In the genomic region with DNA sequence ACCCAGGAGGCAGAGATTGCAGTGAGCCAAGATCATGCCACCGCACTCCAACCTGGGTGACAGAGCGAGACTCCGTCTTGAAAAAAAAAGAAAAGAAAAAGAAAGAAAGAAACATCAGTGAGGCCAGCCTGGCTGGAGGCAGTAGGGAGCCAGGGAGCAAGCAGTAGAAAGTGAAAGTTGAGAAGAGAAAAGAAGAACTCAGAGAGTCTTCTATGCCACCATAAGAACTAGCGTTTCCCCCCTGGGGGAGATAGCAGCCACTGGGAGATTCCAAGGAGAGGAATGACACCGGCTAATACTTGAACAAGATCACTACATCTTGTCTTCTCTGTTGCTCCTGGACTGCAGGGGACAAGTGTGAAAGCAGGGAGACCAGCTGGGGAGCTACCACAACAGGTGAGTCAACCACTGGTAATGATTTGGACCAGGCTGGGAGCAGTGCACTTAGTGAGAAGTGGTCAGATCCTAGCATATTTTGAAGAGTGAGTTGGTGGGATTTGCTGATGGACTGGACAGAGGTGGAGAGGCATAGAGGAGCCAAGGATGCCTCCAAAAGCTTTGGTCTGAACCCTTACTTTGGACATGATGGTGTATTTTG, we compare ENCODE assay signal across 14 cellular contexts. TPM values are rescaled to one million over a fixed set of nuclear protein-coding genes. Genes with fewer than 3 reads are reported as not detected.
A peak's percentile ranks its signal among the peaks of the same experiment; 100 is the strongest.
DNase-seq lines count a peak whose midpoint lies in the region; ATAC-seq and TF ChIP-seq lines count a peak whose summit lies in the region.
"Had no signal": no experiment of that assay in that cellular context is flagged by ENCODE, and none has a peak within 500 bp of the region (broad histone marks: within the 10 kb centered on the region; RNA-seq: fewer than 3 reads in every experiment).

No MANE protein-coding gene starts in this region.

- peak; percentile 80 for ATAC-seq in GM21717 (IDR thresholded peaks at IDR 0.05; ENCODE audit: unreplicated experiment)
- peak; percentile 56 for ATAC-seq in HG03442 (IDR thresholded peaks at IDR 0.05; ENCODE audit: unreplicated experiment)
- ATAC-seq: SK-N-SH treated with all-trans-retinoic acid at 6 μM for 48 hours had no signal

- intact Hi-C loops in left ventricle myocardium inferior (cut with micrococcal nuclease): no loop called here
- intact Hi-C loops in A673 (cut with micrococcal nuclease; ENCODE audit: unreplicated experiment): no loop called here
- intact Hi-C loops in prostate gland (cut with DNase I): no loop called here

- H3K27ac ChIP-seq in right atrium auricular region (no peak overlapping the region), left ventricle myocardium inferior (replicated peaks) (no peak overlapping the region), A673 (ENCODE audit: low read depth, low read length, poor library complexity, severe bottlenecking) (no peak overlapping the region), prostate gland (no peak overlapping the region)
- H3K27ac ChIP-seq: ovary, thyroid gland had no signal

- TF ChIP-seq POLR2A in prostate gland (IDR thresholded peaks at IDR 0.05): no peak

- TF ChIP-seq CTCF in right atrium auricular region (IDR thresholded peaks at IDR 0.05) (no peak), left ventricle myocardium inferior (IDR thresholded peaks at IDR 0.05; ENCODE audit: borderline replicate concordance) (no peak), A673 (conservative IDR thresholded peaks at IDR 0.05; ENCODE audit: low read depth, low read length) (no peak), prostate gland (IDR thresholded peaks at IDR 0.05) (no peak), GM13977 (IDR thresholded peaks at IDR 0.05; ENCODE audit: extremely low read depth, insufficient read depth, missing control alignments) (no peak)

- POLR2A ChIA-PET in A673 (lab: Charles Lee; ENCODE audit: low non-redundant PET): no interaction called here

- H3K9me3 ChIP-seq in right atrium auricular region: no peaks in the 10 kb centered on the region
- no peaks in the 10 kb centered on the region for H3K9me3 ChIP-seq in left ventricle myocardium inferior (replicated peaks)
- H3K9me3 ChIP-seq in A673 (ENCODE audit: low read depth, low read length, poor library complexity, severe bottlenecking): no peaks in the 10 kb centered on the region
- no peaks in the 10 kb centered on the region for H3K9me3 ChIP-seq in prostate gland
- H3K9me3 ChIP-seq: ovary, thyroid gland had no signal

- 95% methylated on average over 5 of the region's 5 CpGs for WGBS in prostate gland

- no peak overlapping the region for H3K4me3 ChIP-seq in right atrium auricular region
- H3K4me3 ChIP-seq in left ventricle myocardium inferior: no peak overlapping the region
- H3K4me3 ChIP-seq in A673 (ENCODE audit: low read depth, low read length, poor library complexity, severe bottlenecking): no peak overlapping the region
- H3K4me3 ChIP-seq in prostate gland: no peak overlapping the region
- H3K4me3 ChIP-seq: ovary, thyroid gland had no signal

- BruUV-seq in A673 (replicated peaks; lab: Mats Ljungman, UMichigan): no TSS peak

- no peaks in the 10 kb centered on the region for H3K36me3 ChIP-seq in right atrium auricular region
- H3K36me3 ChIP-seq in left ventricle myocardium inferior: peaks cover 10% of the 10 kb centered on the region
- no peaks in the 10 kb centered on the region for H3K36me3 ChIP-seq in A673 (ENCODE audit: insufficient read depth, low read length, poor library complexity, severe bottlenecking)
- H3K36me3 ChIP-seq in prostate gland: no peaks in the 10 kb centered on the region
- H3K36me3 ChIP-seq: ovary, thyroid gland had no signal

- peak; percentile 13 for DNase-seq in right atrium auricular region (ENCODE audit: low spot score)
- no peak for DNase-seq in left ventricle myocardium inferior
- no peak for DNase-seq in A673 (ENCODE audit: low spot score)
- no peak for DNase-seq in prostate gland (ENCODE audit: low spot score)
- DNase-seq in SHP77 (lab: John Stamatoyannopoulos, UW): no peak
- DNase-seq in GM13977 (ENCODE audit: low spot score): no peak
- DNase-seq: NCI-H146; ovary; stimulated activated CD4-positive, alpha-beta T cell treated with anti-CD3 and anti-CD28 coated beads, Interleukin-12 subunit alpha, Interleukin-12 subunit beta, amount 100 ng/mL, for 4 hours; thyroid gland had no signal

- CTCF ChIA-PET in A673 (lab: Charles Lee): no interaction called here

- H3K4me1 ChIP-seq in right atrium auricular region: peaks cover 0 to 14% of the 10 kb centered on the region in 2 donors
- H3K4me1 ChIP-seq in left ventricle myocardium inferior: peaks cover 25% of the 10 kb centered on the region
- no peaks in the 10 kb centered on the region for H3K4me1 ChIP-seq in A673 (ENCODE audit: insufficient read depth, low read length, poor library complexity, severe bottlenecking)
- no peaks in the 10 kb centered on the region for H3K4me1 ChIP-seq in prostate gland (replicated peaks)

- in situ Hi-C loops in GM13977 (cut with MboI; ENCODE audit: low pct_unique_long_range_greater_than_20kb, low sequenced_read_pairs, unreplicated experiment): no loop called here

- H3K27me3 ChIP-seq in right atrium auricular region (no peaks in the 10 kb centered on the region), left ventricle myocardium inferior (ENCODE audit: low read depth) (no peaks in the 10 kb centered on the region), A673 (replicated peaks; ENCODE audit: insufficient read depth, low read depth, low read length, poor library complexity) (no peaks in the 10 kb centered on the region), prostate gland (replicated peaks; ENCODE audit: insufficient read depth) (no peaks in the 10 kb centered on the region)
- H3K27me3 ChIP-seq: ovary, thyroid gland had no signal

RNA-seq across cellular contexts. Expression of a gene that starts 33.4 kb away (rescaled TPM):
- 1 to 10 TPM; 3.5 to 5.8 TPM for total RNA-seq in right atrium auricular region
- total RNA-seq in left ventricle myocardium inferior: 8.2 TPM
- not detected in 2 replicates for total RNA-seq in A673 (2021)
- total RNA-seq in prostate gland: 10 to 100 TPM in 1 of 2 donors, 1 to 10 TPM in 1; 9.8 to 15.3 TPM
- total RNA-seq: A172 had no signal
